In genomic region chr6:85368631-85369030, GRCh38 we compare ENCODE assay signal across 24 cellular contexts.
DNase-seq lines count a peak whose midpoint lies in the region; ATAC-seq, FAIRE-seq and TF ChIP-seq lines count a peak whose summit lies in the region.
"Had no signal": no experiment of that assay in that cellular context is flagged by ENCODE, and none has a peak within 500 bp of the region (broad histone marks: within the 10 kb centered on the region; RNA-seq: fewer than 3 reads in every experiment).

No MANE protein-coding gene starts in this region.

- no peak overlapping the region for H2BK5ac ChIP-seq in mesenchymal stem cell (ENCODE audit: low read depth, low read length, poor library complexity, severe bottlenecking)

- H3K9me3 ChIP-seq in GM12878 (replicated peaks; ENCODE audit: control insufficient read depth, insufficient read depth, low read length): no peaks in the 10 kb centered on the region
- H3K9me3 ChIP-seq in mesenchymal stem cell (ENCODE audit: control insufficient read depth, low read length): no peaks in the 10 kb centered on the region
- H3K9me3 ChIP-seq: Caco-2 had no signal

- H3K4me3 ChIP-seq in GM12878: no peak overlapping the region
- no peak overlapping the region for H3K4me3 ChIP-seq in mesenchymal stem cell (ENCODE audit: insufficient read depth in 1 of 2, low read depth in 1 of 2, low read length in 2 of 2)
- H3K4me3 ChIP-seq: GM23248 had no signal

- H2BK12ac ChIP-seq in mesenchymal stem cell (ENCODE audit: low read length in 2 of 2): no peak overlapping the region

- no peak overlapping the region for H2AK5ac ChIP-seq in mesenchymal stem cell (ENCODE audit: low read length, severe bottlenecking)

- H3K27me3 ChIP-seq in GM12878 (replicated peaks in 1 of 2; ENCODE audit: control insufficient read depth in 2 of 2, insufficient read depth in 2 of 2, low read length in 1 of 2) (no peaks in the 10 kb centered on the region), mesenchymal stem cell (ENCODE audit: control insufficient read depth in 1 of 2, insufficient read depth in 1 of 2, low read length in 2 of 2) (no peaks in the 10 kb centered on the region)

- intact Hi-C loops in GM12878 (cut with micrococcal nuclease; ENCODE audit: unreplicated experiment): no loop called here

- H3K27me3 Mint-ChIP-seq in activated T-cell treated with anti-CD3 and anti-CD28 coated beads, Interleukin-2, amount 50 U/mL, for 4 hours (ENCODE audit: low read depth): peaks cover 14% of the 10 kb centered on the region
- H3K27me3 Mint-ChIP-seq: IgD-negative memory B cell had no signal

- RAD21 ChIA-PET in GM12878 (lab: Charles Lee; ENCODE audit: unreplicated experiment): no interaction called here

- 11% methylated on average over 5 of the region's 5 CpGs for WGBS in GM12878 (ENCODE audit: insufficient coverage, insufficient replicate concordance, low lambda C conversion rate, missing lambda C conversion rate)
- 45% methylated on average over 4 of the region's 5 CpGs for WGBS in mesenchymal stem cell

- H4K8ac ChIP-seq in mesenchymal stem cell (ENCODE audit: low read length): no peak overlapping the region

- no peaks in the 10 kb centered on the region for H3K36me3 Mint-ChIP-seq in activated T-cell treated with anti-CD3 and anti-CD28 coated beads, Interleukin-2, amount 50 U/mL, for 4 hours (ENCODE audit: insufficient read depth)

- in situ Hi-C loops in GM12878 (cut with MboI): no loop called here

- H3K18ac ChIP-seq in mesenchymal stem cell (ENCODE audit: low read depth in 1 of 2, low read length in 2 of 2): no peak overlapping the region

- POLR2A ChIA-PET in GM12878 (lab: Charles Lee): no interaction called here

- no peak overlapping the region for H3K4ac ChIP-seq in mesenchymal stem cell (ENCODE audit: low read depth in 1 of 2, low read length in 2 of 2)

- no peak for TF ChIP-seq EP300 in GM12878 (IDR thresholded peaks at IDR 0.05; ENCODE audit: borderline replicate concordance in 1 of 2, control insufficient read depth in 1 of 2, low read depth in 2 of 2, low read length in 2 of 2)

- no peak overlapping the region for H3K23ac ChIP-seq in mesenchymal stem cell (ENCODE audit: low read length in 2 of 2)

- ATAC-seq in GM19397 (IDR thresholded peaks at IDR 0.05; ENCODE audit: unreplicated experiment) (peak; percentile 57), HG03108 (IDR thresholded peaks at IDR 0.05; ENCODE audit: unreplicated experiment) (peak; percentile 56), GM12878 (no peak), GM19035 (IDR thresholded peaks at IDR 0.05; ENCODE audit: unreplicated experiment) (no peak)
- ATAC-seq in activated T-cell treated with anti-CD3 and anti-CD28 coated beads, Interleukin-2, amount 50 U/mL, for 4 hours: no peak
- ATAC-seq: HCT116, SK-N-SH treated with all-trans-retinoic acid at 6 μM for 48 hours had no signal

- SMC1A ChIA-PET in GM12878 (lab: Charles Lee; ENCODE audit: uncharacterized antibody, unreplicated experiment): interaction anchor here (0.8 to 1.1 kb wide), 2 partner anchors 114 to 116 kb away, joined by 3 read pairs; no protein-coding TSS in a partner anchor

- no peak overlapping the region for H2BK120ac ChIP-seq in mesenchymal stem cell (ENCODE audit: low read depth, low read length)

- no peak overlapping the region for H2AFZ ChIP-seq in GM12878 (ENCODE audit: control insufficient read depth, low read depth, low read length)
- H2AFZ ChIP-seq in mesenchymal stem cell (ENCODE audit: low read depth, low read length): no peak overlapping the region
- H2AFZ ChIP-seq: GM23248 had no signal

- peak; percentile 40 for FAIRE-seq in GM12891 (lab: Jason Lieb, UNC)
- FAIRE-seq in GM12878 (lab: Jason Lieb, UNC): no peak
- FAIRE-seq: GM18507, GM19239, HTR-8/SVneo had no signal

- no peak for TF ChIP-seq RAD21 in GM12878 (IDR thresholded peaks at IDR 0.05; ENCODE audit: insufficient read depth, low read depth, low read length)

- no peak for DNase-seq in GM12891 (ENCODE audit: insufficient read length, low spot score)
- no peak for DNase-seq in GM12878 (ENCODE audit: low read depth, low spot score)
- DNase-seq in activated T-cell treated with anti-CD3 and anti-CD28 coated beads, Interleukin-2, amount 50 U/mL, for 4 hours: no peak
- no peak for DNase-seq in mesenchymal stem cell
- DNase-seq: ACHN, Caco-2, DMS53, GM23248, NCI-H1417, NCI-H1930, NCI-H2171, NCI-H446, OCI-M1, SHP77 treated with DMSO at 0.1 percent for 48 hours had no signal

- H3K79me2 ChIP-seq in GM12878 (ENCODE audit: control insufficient read depth, insufficient read depth, low read length): no peaks in the 10 kb centered on the region

- H3K79me1 ChIP-seq in mesenchymal stem cell (replicated peaks; ENCODE audit: low read length, poor library complexity, severe bottlenecking): no peaks in the 10 kb centered on the region

- CTCF ChIA-PET in GM12878 (lab: Yijun Ruan, JAX): no interaction called here

- H4K20me1 ChIP-seq in GM12878 (ENCODE audit: control insufficient read depth, insufficient read depth): no peaks in the 10 kb centered on the region

- H3K14ac ChIP-seq in mesenchymal stem cell (ENCODE audit: low read length in 2 of 2): no peak overlapping the region

- H3K9ac ChIP-seq in GM12878 (ENCODE audit: control insufficient read depth, insufficient read depth, low read length) (no peak overlapping the region), mesenchymal stem cell (ENCODE audit: low read length) (no peak overlapping the region)
- H3K9ac ChIP-seq: GM23248 had no signal

- no peak overlapping the region for H4K91ac ChIP-seq in mesenchymal stem cell (ENCODE audit: low read length)

- no TSS peak for BruUV-seq in GM12878 (replicated peaks; lab: Mats Ljungman, UMichigan)

- H3K27ac ChIP-seq in GM12878 (ENCODE audit: control insufficient read depth, insufficient read depth): no peak overlapping the region
- H3K27ac ChIP-seq in mesenchymal stem cell (ENCODE audit: low read length, poor library complexity, severe bottlenecking): no peak overlapping the region
- H3K27ac ChIP-seq: GM23248, HL-60 had no signal

- H3K4me3 Mint-ChIP-seq in activated T-cell treated with anti-CD3 and anti-CD28 coated beads, Interleukin-2, amount 50 U/mL, for 4 hours: no peak overlapping the region
- H3K4me3 Mint-ChIP-seq: IgD-negative memory B cell had no signal

- no peak for TF ChIP-seq POLR2A in GM12891 (IDR thresholded peaks at IDR 0.05; ENCODE audit: low read depth, low read length)
- no peak for TF ChIP-seq POLR2A in GM12878 (IDR thresholded peaks at IDR 0.05; ENCODE audit: low read depth, low read length)

- H3K36me3 ChIP-seq in GM12878 (ENCODE audit: control insufficient read depth in 2 of 2, insufficient read depth in 2 of 2, low read length in 1 of 2) (no peaks in the 10 kb centered on the region), mesenchymal stem cell (ENCODE audit: control insufficient read depth in 1 of 2, insufficient read depth in 2 of 2, low read depth in 1 of 2, low read length in 2 of 2) (no peaks in the 10 kb centered on the region)

- H3K4me1 ChIP-seq in GM12878 (ENCODE audit: control insufficient read depth, insufficient read depth, low read length): no peaks in the 10 kb centered on the region
- H3K4me1 ChIP-seq in mesenchymal stem cell (ENCODE audit: control insufficient read depth, insufficient read depth, low read depth, low read length): no peaks in the 10 kb centered on the region
- H3K4me1 ChIP-seq: Caco-2 had no signal

- H3K4me1 Mint-ChIP-seq in activated T-cell treated with anti-CD3 and anti-CD28 coated beads, Interleukin-2, amount 50 U/mL, for 4 hours (ENCODE audit: low read depth): no peaks in the 10 kb centered on the region

- no peaks in the 10 kb centered on the region for H3K9me3 Mint-ChIP-seq in activated T-cell treated with anti-CD3 and anti-CD28 coated beads, Interleukin-2, amount 50 U/mL, for 4 hours
- H3K9me3 Mint-ChIP-seq: IgD-negative memory B cell had no signal

- H2BK15ac ChIP-seq in mesenchymal stem cell (ENCODE audit: low read depth, poor library complexity, severe bottlenecking): no peak overlapping the region

- no peak for TF ChIP-seq CTCF in GM12878 (IDR thresholded peaks at IDR 0.05 in 2 of 3, conservative IDR thresholded peaks at IDR 0.05 in 1 of 3; ENCODE audit: control insufficient read depth in 2 of 3, extremely low read depth in 1 of 3, insufficient read depth in 1 of 3, low read depth in 3 of 3, low read length in 3 of 3)

- H3K4me2 ChIP-seq in GM12878 (ENCODE audit: control insufficient read depth, insufficient read depth) (no peak overlapping the region), mesenchymal stem cell (ENCODE audit: low read length, poor library complexity, severe bottlenecking) (no peak overlapping the region)

TF ChIP-seq in GM12891, 5 proteins besides CTCF, POLR2A, EP300 and RAD21:
- TF ChIP-seq POU2F2 (IDR thresholded peaks at IDR 0.05; ENCODE audit: low read depth, low read length) (no peak), PAX5 (IDR thresholded peaks at IDR 0.05; ENCODE audit: insufficient read depth, low read length, severe bottlenecking) (no peak), TAF1 (IDR thresholded peaks at IDR 0.05; ENCODE audit: low read depth, low read length) (no peak), SPI1 (IDR thresholded peaks at IDR 0.05; ENCODE audit: low read depth, low read length) (no peak), POLR2AphosphoS5 (IDR thresholded peaks at IDR 0.05; ENCODE audit: low read depth, low read length) (no peak)

TF ChIP-seq in GM12878, 131 proteins besides CTCF, POLR2A, EP300 and RAD21 (continues in another document):
- TF ChIP-seq CREM (IDR thresholded peaks at IDR 0.05; ENCODE audit: low read depth): no peak
- TF ChIP-seq TCF7 (IDR thresholded peaks at IDR 0.05; ENCODE audit: borderline replicate concordance): no peak
- TF ChIP-seq GABPA (IDR thresholded peaks at IDR 0.05; ENCODE audit: low read depth): no peak
- no peak for TF ChIP-seq FOXM1 (IDR thresholded peaks at IDR 0.05; ENCODE audit: low read depth, low read length)
- TF ChIP-seq E4F1 (IDR thresholded peaks at IDR 0.05; ENCODE audit: borderline replicate concordance, partially characterized antibody): no peak
- TF ChIP-seq RUNX3 (IDR thresholded peaks at IDR 0.05; ENCODE audit: low read length): 0 out of 2 replicates have a peak, but pooled peaks have one; percentile 19

Comparison
In these comparisons a context has a peak if more than half of its experiments do, and no peak if none do; other contexts are left out.
1. ATAC-seq: peak in GM19397 (single experiment) and HG03108 (single experiment); none in GM12878 (single experiment), GM19035 (single experiment) and activated T-cell treated with anti-CD3 and anti-CD28 coated beads, Interleukin-2, amount 50 U/mL, for 4 hours (0 of 2).